In genomic region chr15:75203908-75204263, GRCh38 we compare ENCODE assay signal across 9 cellular contexts. TPM values are rescaled to one million over a fixed set of nuclear protein-coding genes. Genes with fewer than 3 reads are reported as not detected.
DNase-seq lines count a peak whose midpoint lies in the region; ATAC-seq and TF ChIP-seq lines count a peak whose summit lies in the region.
"Had no signal": no experiment of that assay in that cellular context is flagged by ENCODE, and none has a peak within 500 bp of the region (broad histone marks: within the 10 kb centered on the region; RNA-seq: fewer than 3 reads in every experiment).

No MANE protein-coding gene starts in this region.

- H3K27ac ChIP-seq in CD4-positive, CD25-positive, alpha-beta regulatory T cell (ENCODE audit: insufficient read depth, low read length, poor library complexity, severe bottlenecking): peak overlapping the region; percentile 91
- peak overlapping the region; percentile 89 for H3K27ac ChIP-seq in KOPT-K1 (ENCODE audit: low read depth, low read length, poor library complexity, severe bottlenecking)

- intact Hi-C loops in left colon (cut with DNase I, micrococcal nuclease): loop anchor here (2.0 to 5.0 kb wide), 2 partner anchors 162 to 173 kb away; no protein-coding TSS in a partner anchor

- DNase-seq in CD4-positive, CD25-positive, alpha-beta regulatory T cell: peak in 1 of 3 donors; percentile 13
- no peak for DNase-seq in central memory CD8-positive, alpha-beta T cell (ENCODE audit: low spot score in 2 of 2)
- DNase-seq in nephron progenitor cell (no peak), HK-2 (ENCODE audit: unreplicated experiment) (no peak), left colon (no peak)
- no peak for DNase-seq in stimulated activated CD4-positive, alpha-beta T cell treated with anti-CD3 and anti-CD28 coated beads, Interleukin-12 subunit alpha, Interleukin-12 subunit beta, amount 100 ng/mL, for 4 hours
- DNase-seq: head of caudate nucleus had no signal

- H3K27ac Mint-ChIP-seq in CD4-positive, CD25-positive, alpha-beta regulatory T cell: peak overlapping the region in 2 of 3 donors; percentile 51 to 75
- H3K27ac Mint-ChIP-seq in central memory CD8-positive, alpha-beta T cell (ENCODE audit: low read depth): peak overlapping the region; percentile 83
- H3K27ac Mint-ChIP-seq in nephron progenitor cell: no peak overlapping the region

- peaks cover 42% of the 10 kb centered on the region for H3K4me1 ChIP-seq in CD4-positive, CD25-positive, alpha-beta regulatory T cell (ENCODE audit: control insufficient read depth, insufficient read depth, low read length, poor library complexity, severe bottlenecking)

- TF ChIP-seq CTCF in nephron progenitor cell (IDR thresholded peaks at IDR 0.05): no peak

- peaks cover 19% of the 10 kb centered on the region for H3K36me3 ChIP-seq in CD4-positive, CD25-positive, alpha-beta regulatory T cell (ENCODE audit: control insufficient read depth, insufficient read depth, low read length)
- H3K36me3 ChIP-seq in KOPT-K1 (ENCODE audit: insufficient read depth, low read length): peaks cover 39% of the 10 kb centered on the region

- no peak for ATAC-seq in CD4-positive, CD25-positive, alpha-beta regulatory T cell (ENCODE audit: low read depth in 2 of 2)
- no peak for ATAC-seq in central memory CD8-positive, alpha-beta T cell (replicated peaks; ENCODE audit: extremely low read depth, poor library complexity, severe bottlenecking)
- ATAC-seq in GM21717 (IDR thresholded peaks at IDR 0.05; ENCODE audit: unreplicated experiment) (no peak), left colon (no peak)

- peaks cover 0 to 1% (median 0%) of the 10 kb centered on the region in 7 donors for H3K9me3 Mint-ChIP-seq in CD4-positive, CD25-positive, alpha-beta regulatory T cell
- no peaks in the 10 kb centered on the region for H3K9me3 Mint-ChIP-seq in central memory CD8-positive, alpha-beta T cell
- H3K9me3 Mint-ChIP-seq in nephron progenitor cell: no peaks in the 10 kb centered on the region

- peak overlapping the region; percentile 77 to 98 (median 94) for H3K4me3 Mint-ChIP-seq in CD4-positive, CD25-positive, alpha-beta regulatory T cell
- H3K4me3 Mint-ChIP-seq in central memory CD8-positive, alpha-beta T cell: peak overlapping the region; percentile 83
- peak overlapping the region; percentile 67 for H3K4me3 Mint-ChIP-seq in nephron progenitor cell

- peaks cover 10 to 51% (median 35%) of the 10 kb centered on the region in 4 donors for H3K4me1 Mint-ChIP-seq in CD4-positive, CD25-positive, alpha-beta regulatory T cell
- peaks cover 45% of the 10 kb centered on the region for H3K4me1 Mint-ChIP-seq in central memory CD8-positive, alpha-beta T cell
- peaks cover 42% of the 10 kb centered on the region for H3K4me1 Mint-ChIP-seq in nephron progenitor cell

- peak overlapping the region; percentile 80 for H3K4me3 ChIP-seq in CD4-positive, CD25-positive, alpha-beta regulatory T cell (ENCODE audit: low read depth, low read length)

- no peaks in the 10 kb centered on the region for H3K27me3 ChIP-seq in CD4-positive, CD25-positive, alpha-beta regulatory T cell (ENCODE audit: control insufficient read depth, insufficient read depth, low read length)

- no peaks in the 10 kb centered on the region for H3K9me3 ChIP-seq in CD4-positive, CD25-positive, alpha-beta regulatory T cell (ENCODE audit: control insufficient read depth in 2 of 2, low read length in 2 of 2)
- no peaks in the 10 kb centered on the region for H3K9me3 ChIP-seq in KOPT-K1 (ENCODE audit: insufficient read depth, low read length, poor library complexity, severe bottlenecking)

- H3K27me3 Mint-ChIP-seq in CD4-positive, CD25-positive, alpha-beta regulatory T cell: peaks cover 5% of the 10 kb centered on the region
- H3K27me3 Mint-ChIP-seq in central memory CD8-positive, alpha-beta T cell: no peaks in the 10 kb centered on the region
- peaks cover 36% of the 10 kb centered on the region for H3K27me3 Mint-ChIP-seq in nephron progenitor cell (ENCODE audit: low read depth, poor library complexity)

- peaks cover 1% of the 10 kb centered on the region for H3K36me3 Mint-ChIP-seq in CD4-positive, CD25-positive, alpha-beta regulatory T cell
- peaks cover 15% of the 10 kb centered on the region for H3K36me3 Mint-ChIP-seq in central memory CD8-positive, alpha-beta T cell (ENCODE audit: insufficient read depth)
- peaks cover under 1% of the 10 kb centered on the region for H3K36me3 Mint-ChIP-seq in nephron progenitor cell (ENCODE audit: low read depth)

RNA-seq across cellular contexts. Expression of gene C15orf39, which starts 2.2 kb away (rescaled TPM):
- 19.5 TPM for total RNA-seq in CD4-positive, CD25-positive, alpha-beta regulatory T cell
- 1 to 10 TPM; 1.2 to 2.3 (median 1.8) TPM for polyA plus RNA-seq in CD4-positive, CD25-positive, alpha-beta regulatory T cell
- total RNA-seq in left colon: 10 to 100 TPM; 23.1 to 26.9 TPM

RNA-seq across cellular contexts. Expression of gene GOLGA6C, which starts 54.2 kb away (rescaled TPM):
- total RNA-seq in CD4-positive, CD25-positive, alpha-beta regulatory T cell: not detected
- not detected for polyA plus RNA-seq in CD4-positive, CD25-positive, alpha-beta regulatory T cell
- total RNA-seq in left colon: not detected
